In the genomic region with DNA sequence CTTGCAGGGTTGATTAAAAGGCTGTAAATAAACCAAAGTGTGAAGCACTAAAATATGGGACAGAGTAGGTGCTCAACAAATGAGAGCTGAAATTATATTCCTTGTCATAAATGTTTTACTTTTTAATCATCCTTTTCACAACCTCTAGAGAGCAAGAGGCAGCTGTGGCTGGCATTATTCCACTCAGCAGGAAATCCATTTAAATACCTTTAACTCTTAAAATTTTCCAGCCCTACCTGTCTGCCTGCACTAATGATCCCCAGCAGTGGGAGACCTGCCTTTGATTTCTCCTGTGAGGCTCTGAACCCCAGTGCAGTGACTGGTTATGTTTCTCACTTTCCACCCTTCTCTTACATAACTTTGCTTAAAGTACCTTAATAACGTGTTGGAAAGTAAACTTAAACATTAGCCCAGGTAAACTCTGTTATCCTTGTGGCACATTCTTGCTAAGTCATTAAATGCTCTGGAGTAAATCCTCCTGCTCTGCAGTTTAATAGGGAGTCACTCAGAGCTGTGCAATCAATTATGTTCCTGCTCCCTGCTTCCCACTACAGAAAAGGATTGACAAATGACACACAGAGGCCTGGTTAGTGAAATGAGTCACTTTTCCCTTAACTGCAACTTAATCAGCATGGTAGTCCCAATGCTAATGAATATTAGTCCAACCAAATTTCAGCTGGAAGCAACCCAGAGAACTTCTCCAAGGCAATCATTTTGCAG, we compare ENCODE assay signal across 19 cellular contexts.
"Had no signal": no experiment of that assay in that cellular context is flagged by ENCODE, and none has a peak within 500 bp of the region (broad histone marks: within the 10 kb centered on the region; RNA-seq: fewer than 3 reads in every experiment).

No MANE protein-coding gene starts in this region.

- H3K27ac ChIP-seq: ascending aorta, esophagus muscularis mucosa, heart right ventricle, left ventricle myocardium inferior, right atrium auricular region, tibial artery, uterus had no signal

- H3K4me1 ChIP-seq: heart right ventricle, left ventricle myocardium inferior, right atrium auricular region, uterus had no signal

- H3K27me3 ChIP-seq: ascending aorta, esophagus muscularis mucosa, right atrium auricular region, tibial artery, uterus had no signal

- H3K36me3 ChIP-seq: ascending aorta, esophagus muscularis mucosa, heart right ventricle, left ventricle myocardium inferior, right atrium auricular region, tibial artery, uterus had no signal

- ATAC-seq: activated CD8-positive, alpha-beta T cell treated with anti-CD3 and anti-CD28 coated beads for 36 hours; activated T-cell treated with anti-CD3 and anti-CD28 coated beads, Interleukin-2, amount 50 U/mL, for 4 hours; heart right ventricle; stimulated activated naive CD8-positive, alpha-beta T cell treated with anti-CD3 and anti-CD28 coated beads, Interleukin-15, Interleukin-2, amounts not matched to agents 100 U/mL and 50 U/mL, for 24 hours had no signal

- H3K4me3 ChIP-seq: ascending aorta, esophagus muscularis mucosa, heart right ventricle, left ventricle myocardium inferior, right atrium auricular region, tibial artery, uterus had no signal

- DNase-seq: activated CD4-positive, alpha-beta T cell treated with anti-CD3 and anti-CD28 coated beads for 48 hours; activated CD4-positive, CD25-positive, alpha-beta regulatory T cell; activated CD8-positive, alpha-beta T cell treated with anti-CD3 and anti-CD28 coated beads for 36 hours; activated effector memory CD4-positive, alpha-beta T cell treated with Interleukin-2 at 50 U/mL for 16 hours; activated naive CD4-positive, alpha-beta T cell treated with anti-CD3 and anti-CD28 coated beads, Interleukin-2, amount 50 U/mL, for 16 hours; activated T-cell treated with anti-CD3 and anti-CD28 coated beads, Interleukin-2, amount 50 U/mL, for 4 hours; cerebellar nuclear complex; cortex of kidney; heart right ventricle; left ventricle myocardium inferior; occipital lobe; stimulated activated CD4-positive, alpha-beta T cell treated with anti-CD3 and anti-CD28 coated beads, Interleukin-2, amount 100 ng/mL, for 24 hours; stimulated activated naive CD8-positive, alpha-beta T cell treated with anti-CD3 and anti-CD28 coated beads, Interleukin-15, Interleukin-2, amounts not matched to agents 100 U/mL and 50 U/mL, for 24 hours; substantia nigra; tibial artery; uterus had no signal

- H3K9me3 ChIP-seq: ascending aorta, esophagus muscularis mucosa, left ventricle myocardium inferior, right atrium auricular region, tibial artery, uterus had no signal
